ENCODE assay signal across 13 cellular contexts in the genomic region with DNA sequence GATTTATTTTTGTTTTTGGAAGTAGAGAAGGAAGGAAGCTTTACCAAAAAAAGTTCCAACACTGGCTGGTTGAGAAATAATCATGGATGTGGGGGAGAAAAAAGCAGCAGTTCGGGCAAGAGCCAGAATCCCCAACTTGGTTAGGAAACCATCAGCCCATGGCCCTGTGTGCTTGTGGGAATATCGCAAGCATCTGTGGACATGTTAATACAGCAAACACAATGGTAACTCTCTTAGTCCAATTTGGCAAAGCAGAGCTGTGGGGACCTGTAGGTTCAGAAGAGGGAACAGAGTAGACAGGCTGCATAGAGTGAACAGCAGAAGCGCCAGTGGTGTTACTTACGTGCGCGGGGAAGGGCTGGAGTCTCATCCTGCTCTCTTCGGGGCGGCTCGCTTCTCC. TPM values are rescaled to one million over a fixed set of nuclear protein-coding genes. Genes with fewer than 3 reads are reported as not detected.
DNase-seq lines count a peak whose midpoint lies in the region; ATAC-seq and TF ChIP-seq lines count a peak whose summit lies in the region.
"Had no signal": no experiment of that assay in that cellular context is flagged by ENCODE, and none has a peak within 500 bp of the region (broad histone marks: within the 10 kb centered on the region; RNA-seq: fewer than 3 reads in every experiment).

No MANE protein-coding gene starts in this region.

- H3K27ac Mint-ChIP-seq in naive B cell, result peak overlapping the region; percentile 78 to 96 (median 89)

- H3K27ac ChIP-seq in left ventricle myocardium inferior (replicated peaks) (peak overlapping the region; percentile 86), coronary artery (peak overlapping the region; percentile 22 to 47), upper lobe of left lung (peak overlapping the region in 3 of 4 donors; percentile 1 to 63 (median 58))

- H3K36me3 Mint-ChIP-seq in naive B cell, result peaks cover 13 to 14% of the 10 kb centered on the region in 2 donors

- ATAC-seq in left cardiac atrium, result no peak
- no peak for ATAC-seq in naive B cell (ENCODE audit: low read depth in 2 of 2)
- no peak for ATAC-seq in upper lobe of left lung (ENCODE audit: low FRiP score in 2 of 2)
- ATAC-seq in GM21390 (IDR thresholded peaks at IDR 0.05; ENCODE audit: unreplicated experiment), result no peak
- ATAC-seq: K562 had no signal

- no peaks in the 10 kb centered on the region for H3K9me3 ChIP-seq in left ventricle myocardium inferior (replicated peaks)
- H3K9me3 ChIP-seq in upper lobe of left lung, result no peaks in the 10 kb centered on the region

- no peaks in the 10 kb centered on the region for H3K9me3 Mint-ChIP-seq in naive B cell

- no peak for TF ChIP-seq POLR2A in upper lobe of left lung (IDR thresholded peaks at IDR 0.05)

- H3K4me3 ChIP-seq in left ventricle myocardium inferior (no peak overlapping the region), coronary artery (no peak overlapping the region), upper lobe of left lung (no peak overlapping the region)
- H3K4me3 ChIP-seq: K562 had no signal

- peaks cover 40% of the 10 kb centered on the region for H3K36me3 ChIP-seq in left ventricle myocardium inferior
- peaks cover 9 to 67% (median 35%) of the 10 kb centered on the region in 4 donors for H3K36me3 ChIP-seq in upper lobe of left lung

- TF ChIP-seq EP300 in upper lobe of left lung (IDR thresholded peaks at IDR 0.05), result no peak

- no peaks in the 10 kb centered on the region for H3K27me3 Mint-ChIP-seq in naive B cell

- intact Hi-C loops in left ventricle myocardium inferior (cut with micrococcal nuclease) (no loop called here), left cardiac atrium (cut with DNase I) (no loop called here)

- H3K4me1 Mint-ChIP-seq in naive B cell, result peaks cover 18 to 25% (median 20%) of the 10 kb centered on the region in 3 donors

- H3K4me3 Mint-ChIP-seq in naive B cell, result peak overlapping the region in 2 of 8 donors; percentile 6 to 51

- H3K4me1 ChIP-seq in left ventricle myocardium inferior, result peaks cover 80% of the 10 kb centered on the region
- H3K4me1 ChIP-seq in upper lobe of left lung, result peaks cover 16 to 31% (median 25%) of the 10 kb centered on the region in 4 donors

- H3K27me3 ChIP-seq in left ventricle myocardium inferior (ENCODE audit: low read depth) (no peaks in the 10 kb centered on the region), upper lobe of left lung (no peaks in the 10 kb centered on the region)

- DNase-seq in left ventricle myocardium inferior (no peak), left cardiac atrium (no peak), coronary artery (ENCODE audit: low spot score) (no peak), naive B cell (no peak), upper lobe of left lung (no peak), kidney glomerular epithelial cell (lab: John Stamatoyannopoulos, UW) (no peak)
- no peak for DNase-seq in activated CD8-positive, alpha-beta memory T cell treated with anti-CD3 and anti-CD28 coated beads, Interleukin-2, amount 50 U/mL, for 4 hours
- DNase-seq: effector CD4-positive, alpha-beta T cell; NCI-H2227 treated with DMSO at 0.1 percent for 48 hours; SIG-M5; stimulated activated CD4-positive, alpha-beta T cell treated with anti-CD3 and anti-CD28 coated beads, Interleukin-15, amount 100 ng/mL, for 24 hours had no signal

- 89 to 91% methylated on average over 9 of the region's 9 CpGs for WGBS in upper lobe of left lung, 2 donors

- TF ChIP-seq CTCF in left ventricle myocardium inferior (IDR thresholded peaks at IDR 0.05; ENCODE audit: borderline replicate concordance) (no peak), coronary artery (IDR thresholded peaks at IDR 0.05) (no peak), upper lobe of left lung (IDR thresholded peaks at IDR 0.05) (no peak)

RNA-seq across cellular contexts. Expression of gene TCHP, which starts 46.8 kb away (rescaled TPM):
- total RNA-seq in left ventricle myocardium inferior (10.4 TPM), left cardiac atrium (10 to 100 TPM; 10.9 to 11.5 TPM), upper lobe of left lung (10 to 100 TPM; 10.5 to 90.1 (median 29.7) TPM)
- 10 to 100 TPM in 1 of 6 donors, 1 to 10 TPM in 5; 5.6 to 10.3 (median 6.4) TPM for polyA plus RNA-seq in naive B cell (ENCODE audit: low read depth in 6 of 6)

RNA-seq across cellular contexts. Expression of gene GIT2, which starts 49.3 kb away (rescaled TPM):
- total RNA-seq in left ventricle myocardium inferior (50.5 TPM), left cardiac atrium (10 to 100 TPM; 34.5 to 35.3 TPM), upper lobe of left lung (10 to 100 TPM; 45.1 to 89.1 (median 55.3) TPM)
- polyA plus RNA-seq in naive B cell (ENCODE audit: low read depth in 6 of 6), result 100 to 1,000 TPM in 4 of 6 donors, 10 to 100 TPM in 2; 95.1 to 129 (median 101) TPM

RNA-seq across cellular contexts. Expression of gene ANKRD13A, which starts 52.3 kb away (rescaled TPM):
- total RNA-seq in left ventricle myocardium inferior, result 20.0 TPM
- total RNA-seq in left cardiac atrium, result 10 to 100 TPM; 18.7 to 20.4 TPM
- 10 to 100 TPM; 65.4 to 95.4 (median 78.7) TPM for polyA plus RNA-seq in naive B cell (ENCODE audit: low read depth in 6 of 6)
- total RNA-seq in upper lobe of left lung, result 100 to 1,000 TPM in 2 of 6 donors, 10 to 100 TPM in 4; 58.9 to 166 (median 74.6) TPM

Comparison
In these comparisons a context has a peak if more than half of its experiments do, and no peak if none do; other contexts are left out.
1. H3K27ac ChIP-seq: peak in every context shown above with its lines; median percentile 86 in left ventricle myocardium inferior; 58 in upper lobe of left lung; 34 in coronary artery.